Comparison of ENCODE assay signal across 19 cellular contexts in the genomic region with DNA sequence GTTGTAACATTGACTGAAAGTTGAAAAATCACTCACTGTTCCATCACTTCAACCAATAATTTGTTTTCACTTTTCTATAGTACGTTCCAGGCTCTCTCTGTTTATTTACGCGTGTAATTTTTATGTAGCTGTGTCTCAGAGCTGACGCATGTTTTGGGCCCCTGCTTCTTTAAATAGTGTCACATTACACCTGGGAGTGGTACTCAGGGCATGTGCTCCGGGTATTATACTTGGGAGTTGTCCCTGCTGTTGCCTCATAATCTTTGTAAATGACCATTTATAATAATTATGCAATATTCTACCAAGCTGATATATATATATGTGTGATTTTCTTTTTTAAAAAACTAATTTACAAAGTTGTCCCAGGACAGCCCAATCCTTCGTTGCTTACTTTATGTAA.
DNase-seq lines count a peak whose midpoint lies in the region; ATAC-seq lines count a peak whose summit lies in the region.
"Had no signal": no experiment of that assay in that cellular context is flagged by ENCODE, and none has a peak within 500 bp of the region (broad histone marks: within the 10 kb centered on the region; RNA-seq: fewer than 3 reads in every experiment).

No MANE protein-coding gene starts in this region.

- H3K36me3 Mint-ChIP-seq in activated T-cell treated with anti-CD3 and anti-CD28 coated beads, Interleukin-2, amount 50 U/mL, for 4 hours (ENCODE audit: insufficient read depth), result no peaks in the 10 kb centered on the region
- H3K36me3 Mint-ChIP-seq: activated naive CD4-positive, alpha-beta T cell treated with anti-CD3 and anti-CD28 coated beads, Interleukin-2, amount 50 U/mL, for 72 hours; CD14-positive monocyte had no signal

- no peak for ATAC-seq in activated T-cell treated with anti-CD3 and anti-CD28 coated beads, Interleukin-2, amount 50 U/mL, for 4 hours
- ATAC-seq: gastroesophageal sphincter, K562 had no signal

- no peak overlapping the region for H3K4me3 Mint-ChIP-seq in activated T-cell treated with anti-CD3 and anti-CD28 coated beads, Interleukin-2, amount 50 U/mL, for 4 hours
- H3K4me3 Mint-ChIP-seq: CD14-positive monocyte had no signal

- no peaks in the 10 kb centered on the region for H3K9me3 Mint-ChIP-seq in activated T-cell treated with anti-CD3 and anti-CD28 coated beads, Interleukin-2, amount 50 U/mL, for 4 hours
- H3K9me3 Mint-ChIP-seq: CD14-positive monocyte had no signal

- H3K4me1 Mint-ChIP-seq in activated T-cell treated with anti-CD3 and anti-CD28 coated beads, Interleukin-2, amount 50 U/mL, for 4 hours (ENCODE audit: low read depth), result peaks cover 24% of the 10 kb centered on the region

- peak; percentile 37 for DNase-seq in COLO668 (lab: John Stamatoyannopoulos, UW; ENCODE audit: unreplicated experiment)
- peak; percentile 68 for DNase-seq in DMS53 treated with DMSO at 0.1 percent for 48 hours (lab: John Stamatoyannopoulos, UW; ENCODE audit: unreplicated experiment)
- DNase-seq in NCI-H524 (lab: John Stamatoyannopoulos, UW), result peak; percentile 37 to 85
- DNase-seq in kidney tubule cell (ENCODE audit: low spot score), result peak; percentile 41
- DNase-seq in DMS 273 (lab: John Stamatoyannopoulos, UW; ENCODE audit: unreplicated experiment), result no peak
- DNase-seq in activated T-cell treated with anti-CD3 and anti-CD28 coated beads, Interleukin-2, amount 50 U/mL, for 4 hours, result no peak
- DNase-seq in putamen (ENCODE audit: low spot score), result no peak
- no peak for DNase-seq in NOMO-1 treated with DMSO at 0.1 percent for 48 hours (lab: John Stamatoyannopoulos, UW; ENCODE audit: unreplicated experiment)
- DNase-seq: activated CD4-positive, alpha-beta T cell treated with anti-CD3 and anti-CD28 coated beads for 48 hours; aorta; caudate nucleus; MG63; NCI-H146; stomach; tibial artery had no signal

- H3K27me3 Mint-ChIP-seq in activated T-cell treated with anti-CD3 and anti-CD28 coated beads, Interleukin-2, amount 50 U/mL, for 4 hours (ENCODE audit: low read depth), result no peaks in the 10 kb centered on the region

Comparison
In these comparisons a context has a peak if more than half of its experiments do, and no peak if none do; other contexts are left out.
1. DNase-seq: peak in COLO668 (single experiment), DMS53 treated with DMSO at 0.1 percent for 48 hours (single experiment), NCI-H524 (2 of 2) and kidney tubule cell (single experiment); none in DMS 273 (single experiment), activated T-cell treated with anti-CD3 and anti-CD28 coated beads, Interleukin-2, amount 50 U/mL, for 4 hours (single experiment), putamen (single experiment) and NOMO-1 treated with DMSO at 0.1 percent for 48 hours (single experiment).